Comparison of ENCODE assay signal across 9 cellular contexts in the genomic region with DNA sequence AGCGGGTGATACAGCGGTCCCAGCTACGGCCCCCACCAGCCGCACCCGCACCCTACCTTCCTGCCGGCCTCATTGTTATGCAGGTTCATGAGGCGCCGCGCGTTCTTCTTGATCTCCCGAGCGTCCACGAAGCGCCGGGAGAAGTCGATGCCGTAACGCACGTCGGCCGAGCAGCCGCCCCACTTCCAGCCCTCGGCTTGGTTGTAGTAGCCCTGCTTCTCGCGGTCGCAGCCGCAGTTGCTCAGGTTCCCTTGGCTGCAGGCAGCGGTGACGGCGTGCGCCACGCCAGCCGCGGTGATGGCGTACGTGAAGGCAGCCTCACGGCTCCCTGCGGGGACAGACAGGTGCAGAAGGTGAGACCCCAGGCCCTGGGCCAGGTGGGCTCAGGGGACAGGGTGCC. TPM values are rescaled to one million over a fixed set of nuclear protein-coding genes. Genes with fewer than 3 reads are reported as not detected.
"Had no signal": no experiment of that assay in that cellular context is flagged by ENCODE, and none has a peak within 500 bp of the region (broad histone marks: within the 10 kb centered on the region; RNA-seq: fewer than 3 reads in every experiment).

No MANE protein-coding gene starts in this region.

- H3K9me3 Mint-ChIP-seq: H9 had no signal

- DNase-seq: GM23248, GOT3, H9, HCEC 1CT, IMR-90, KBM-7 had no signal

- FAIRE-seq: H54, HTR-8/SVneo had no signal

- H3K4me2 ChIP-seq: KMS-11 had no signal

- H3K4me3 Mint-ChIP-seq: H9 had no signal

- H3K9ac ChIP-seq: GM23248, KMS-11 had no signal

- H2AFZ ChIP-seq: GM23248 had no signal

- H3K27ac ChIP-seq: GM23248, KMS-11 had no signal

- H3K4me3 ChIP-seq: GM23248 had no signal

RNA-seq across cellular contexts. Expression of a gene that starts 45.9 kb away (rescaled TPM):
- total RNA-seq: GM23248 had no signal
- polyA plus RNA-seq: GM23248 had no signal
